1 cellular context compared by ENCODE assay signal in the genomic region with DNA sequence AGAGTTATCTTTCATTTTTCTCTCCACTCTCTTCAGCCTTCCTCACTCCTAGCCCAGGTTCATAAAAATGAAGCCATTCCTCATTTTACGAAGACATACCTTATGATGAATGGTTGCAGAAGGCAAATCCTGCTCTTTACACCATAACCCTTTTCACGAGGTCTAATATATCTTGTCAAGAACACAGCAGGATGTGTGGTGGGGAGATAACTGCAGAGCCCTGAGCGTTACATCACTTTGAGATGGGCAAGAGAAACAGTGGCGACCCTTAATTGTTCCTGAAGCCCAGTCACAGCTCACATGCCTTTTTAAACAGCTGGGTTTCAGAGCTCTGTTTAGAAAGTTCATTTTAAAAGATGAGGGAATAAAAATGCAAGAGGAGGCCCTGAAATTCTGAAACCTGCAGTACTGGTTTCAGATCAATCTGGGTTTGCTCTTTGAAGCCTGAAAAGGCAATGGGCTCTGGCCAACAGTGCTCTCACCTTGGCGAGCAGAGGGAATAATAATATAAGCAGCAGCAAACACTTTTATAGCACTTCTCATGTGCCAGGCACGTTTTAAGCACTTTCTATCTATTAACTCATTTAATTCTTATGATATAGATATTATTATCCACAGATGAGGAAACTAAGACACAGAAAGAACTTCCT.
TF ChIP-seq lines count a peak whose summit lies in the region.

No MANE protein-coding gene starts in this region.

TF ChIP-seq in K562, 482 proteins besides CTCF, POLR2A, EP300 and RAD21 (continued from another document):
- TF ChIP-seq, protein P1, sequence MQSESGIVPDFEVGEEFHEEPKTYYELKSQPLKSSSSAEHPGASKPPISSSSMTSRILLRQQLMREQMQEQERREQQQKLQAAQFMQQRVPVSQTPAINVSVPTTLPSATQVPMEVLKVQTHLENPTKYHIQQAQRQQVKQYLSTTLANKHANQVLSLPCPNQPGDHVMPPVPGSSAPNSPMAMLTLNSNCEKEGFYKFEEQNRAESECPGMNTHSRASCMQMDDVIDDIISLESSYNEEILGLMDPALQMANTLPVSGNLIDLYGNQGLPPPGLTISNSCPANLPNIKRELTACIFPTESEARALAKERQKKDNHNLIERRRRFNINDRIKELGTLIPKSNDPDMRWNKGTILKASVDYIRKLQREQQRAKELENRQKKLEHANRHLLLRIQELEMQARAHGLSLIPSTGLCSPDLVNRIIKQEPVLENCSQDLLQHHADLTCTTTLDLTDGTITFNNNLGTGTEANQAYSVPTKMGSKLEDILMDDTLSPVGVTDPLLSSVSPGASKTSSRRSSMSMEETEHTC (IDR thresholded peaks at IDR 0.05) = peak; percentile 88
- TF ChIP-seq SMAD2 (IDR thresholded peaks at IDR 0.05; ENCODE audit: low read depth, low read length) (no peak), TAL1 (IDR thresholded peaks at IDR 0.05) (peak; percentile 83), NCOA2 (IDR thresholded peaks at IDR 0.05; ENCODE audit: partially characterized antibody in 2 of 2) (no peak), POLR2AphosphoS2 (IDR thresholded peaks at IDR 0.05; ENCODE audit: low read length) (no peak), ARID3B (CRISPR knock-in tag; IDR thresholded peaks at IDR 0.05; ENCODE audit: borderline replicate concordance) (no peak), CEBPB (tag; IDR thresholded peaks at IDR 0.05) (peak; percentile 81), ETV6 (IDR thresholded peaks at IDR 0.05; ENCODE audit: borderline replicate concordance in 1 of 2, low read depth in 2 of 2, low read length in 1 of 2) (no peak), ETV6 (CRISPR knock-in tag; IDR thresholded peaks at IDR 0.05; ENCODE audit: borderline replicate concordance) (no peak), TBL1XR1 (IDR thresholded peaks at IDR 0.05; ENCODE audit: low read length in 2 of 2) (peak in 1 of 2 experiments; percentile 70; a peak in 1 of 4 replicates), ZNF766 (CRISPR knock-in tag; conservative IDR thresholded peaks at IDR 0.05) (peak; percentile 58; the same call in 1 of the 2 replicates), PRPF4 (IDR thresholded peaks at IDR 0.05; ENCODE audit: insufficient read depth, low read depth, low read length, poor library complexity, severe bottlenecking) (no peak), ZEB2 (IDR thresholded peaks at IDR 0.05) (0 out of 2 replicates have a peak, but pooled peaks have one; percentile 31), ZNF395 (CRISPR knock-in tag; IDR thresholded peaks at IDR 0.05) (peak; percentile 48; the same call in 1 of the 2 replicates), POLR2B (IDR thresholded peaks at IDR 0.05; ENCODE audit: low read depth, partially characterized antibody) (no peak), NCOA4 (IDR thresholded peaks at IDR 0.05; ENCODE audit: partially characterized antibody) (no peak), IFI16 (CRISPR knock-in tag; IDR thresholded peaks at IDR 0.05) (no peak), RBM34 (IDR thresholded peaks at IDR 0.05; ENCODE audit: borderline replicate concordance, insufficient read depth, low read length) (no peak), SPI1 (IDR thresholded peaks at IDR 0.05; ENCODE audit: borderline replicate concordance, low read depth, low read length) (no peak), KLF1 (tag; IDR thresholded peaks at IDR 0.05) (no peak), NR2C1 (IDR thresholded peaks at IDR 0.05) (no peak), NR2C1 (tag; IDR thresholded peaks at IDR 0.05) (0 out of 2 replicates have a peak, but pooled peaks have one; percentile 29), MEF2D (tag; conservative IDR thresholded peaks at IDR 0.05; ENCODE audit: low read depth) (no peak), CREB3 (tag; conservative IDR thresholded peaks at IDR 0.05; ENCODE audit: low read depth) (no peak), KAT7 (CRISPR knock-in tag; IDR thresholded peaks at IDR 0.05; ENCODE audit: borderline replicate concordance) (peak; percentile 33; the same call in 1 of the 2 replicates), ZNF280B (CRISPR knock-in tag; IDR thresholded peaks at IDR 0.05) (no peak)
- TF ChIP-seq, protein P2, sequence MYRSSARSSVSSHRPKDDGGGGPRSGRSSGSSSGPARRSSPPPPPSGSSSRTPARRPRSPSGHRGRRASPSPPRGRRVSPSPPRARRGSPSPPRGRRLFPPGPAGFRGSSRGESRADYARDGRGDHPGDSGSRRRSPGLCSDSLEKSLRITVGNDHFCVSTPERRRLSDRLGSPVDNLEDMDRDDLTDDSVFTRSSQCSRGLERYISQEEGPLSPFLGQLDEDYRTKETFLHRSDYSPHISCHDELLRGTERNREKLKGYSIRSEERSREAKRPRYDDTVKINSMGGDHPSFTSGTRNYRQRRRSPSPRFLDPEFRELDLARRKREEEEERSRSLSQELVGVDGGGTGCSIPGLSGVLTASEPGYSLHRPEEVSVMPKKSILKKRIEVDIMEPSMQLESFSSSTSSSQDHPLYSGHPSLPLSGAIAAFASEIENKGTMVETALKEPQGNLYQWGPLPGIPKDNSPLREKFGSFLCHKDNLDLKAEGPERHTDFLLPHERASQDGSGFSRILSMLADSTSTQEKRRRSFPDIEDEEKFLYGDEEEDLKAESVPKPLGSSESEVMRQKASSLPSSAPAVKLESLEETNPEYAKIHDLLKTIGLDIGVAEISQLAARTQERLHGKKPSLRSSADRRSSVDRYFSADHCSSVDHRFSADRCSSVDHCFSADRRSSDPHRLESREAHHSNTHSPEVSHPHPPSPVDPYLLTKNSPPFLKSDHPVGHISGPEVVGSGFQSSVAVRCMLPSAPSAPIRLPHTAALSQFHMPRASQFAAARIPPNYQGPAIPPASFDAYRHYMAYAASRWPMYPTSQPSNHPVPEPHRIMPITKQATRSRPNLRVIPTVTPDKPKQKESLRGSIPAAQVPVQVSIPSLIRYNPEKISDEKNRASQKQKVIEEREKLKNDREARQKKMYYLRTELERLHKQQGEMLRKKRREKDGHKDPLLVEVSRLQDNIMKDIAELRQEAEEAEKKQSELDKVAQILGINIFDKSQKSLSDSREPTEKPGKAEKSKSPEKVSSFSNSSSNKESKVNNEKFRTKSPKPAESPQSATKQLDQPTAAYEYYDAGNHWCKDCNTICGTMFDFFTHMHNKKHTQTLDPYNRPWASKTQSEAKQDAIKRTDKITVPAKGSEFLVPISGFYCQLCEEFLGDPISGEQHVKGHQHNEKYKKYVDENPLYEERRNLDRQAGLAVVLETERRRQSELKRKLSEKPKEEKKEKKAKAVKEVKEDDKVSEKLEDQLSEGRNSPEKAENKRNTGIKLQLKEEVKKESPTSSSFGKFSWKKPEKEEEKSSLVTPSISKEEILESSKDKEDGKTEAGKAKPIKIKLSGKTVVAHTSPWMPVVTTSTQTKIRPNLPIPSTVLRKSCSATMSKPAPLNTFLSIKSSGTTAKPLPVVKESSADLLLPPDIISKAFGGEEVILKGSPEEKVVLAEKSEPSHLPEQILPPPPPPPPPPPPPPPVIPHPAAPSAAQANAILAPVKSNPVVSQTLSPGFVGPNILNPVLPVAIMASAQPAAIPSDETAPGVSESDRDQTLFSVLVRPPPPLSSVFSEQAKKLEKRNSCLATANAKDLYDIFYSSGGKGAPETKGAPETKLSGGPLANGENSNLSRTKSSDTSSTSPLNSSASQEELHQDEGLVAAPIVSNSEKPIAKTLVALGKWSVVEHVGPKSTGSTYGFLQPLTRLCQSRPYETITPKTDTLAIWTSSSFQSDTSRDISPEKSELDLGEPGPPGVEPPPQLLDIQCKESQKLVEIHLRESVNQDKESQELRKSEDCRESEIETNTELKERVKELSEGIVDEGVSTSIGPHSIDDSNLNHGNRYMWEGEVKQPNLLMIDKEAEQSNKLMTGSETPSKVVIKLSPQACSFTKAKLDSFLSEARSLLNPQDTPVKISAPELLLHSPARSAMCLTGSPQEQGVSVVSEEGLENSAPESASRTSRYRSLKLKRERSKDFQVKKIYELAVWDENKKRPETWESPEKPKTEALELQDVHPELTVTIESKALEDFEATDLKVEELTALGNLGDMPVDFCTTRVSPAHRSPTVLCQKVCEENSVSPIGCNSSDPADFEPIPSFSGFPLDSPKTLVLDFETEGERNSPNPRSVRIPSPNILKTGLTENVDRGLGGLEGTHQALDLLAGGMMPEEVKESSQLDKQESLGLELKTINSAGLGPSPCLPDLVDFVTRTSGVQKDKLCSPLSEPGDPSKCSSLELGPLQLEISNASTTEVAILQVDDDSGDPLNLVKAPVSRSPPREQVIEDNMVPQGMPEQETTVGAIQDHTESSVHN (IDR thresholded peaks at IDR 0.05; ENCODE audit: borderline replicate concordance in 1 of 2, low read depth in 1 of 2) = no peak
- TF ChIP-seq, protein P3, sequence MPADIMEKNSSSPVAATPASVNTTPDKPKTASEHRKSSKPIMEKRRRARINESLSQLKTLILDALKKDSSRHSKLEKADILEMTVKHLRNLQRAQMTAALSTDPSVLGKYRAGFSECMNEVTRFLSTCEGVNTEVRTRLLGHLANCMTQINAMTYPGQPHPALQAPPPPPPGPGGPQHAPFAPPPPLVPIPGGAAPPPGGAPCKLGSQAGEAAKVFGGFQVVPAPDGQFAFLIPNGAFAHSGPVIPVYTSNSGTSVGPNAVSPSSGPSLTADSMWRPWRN (IDR thresholded peaks at IDR 0.05; ENCODE audit: low read depth) = no peak
